ENCODE assay signal across 19 cellular contexts in the genomic region with DNA sequence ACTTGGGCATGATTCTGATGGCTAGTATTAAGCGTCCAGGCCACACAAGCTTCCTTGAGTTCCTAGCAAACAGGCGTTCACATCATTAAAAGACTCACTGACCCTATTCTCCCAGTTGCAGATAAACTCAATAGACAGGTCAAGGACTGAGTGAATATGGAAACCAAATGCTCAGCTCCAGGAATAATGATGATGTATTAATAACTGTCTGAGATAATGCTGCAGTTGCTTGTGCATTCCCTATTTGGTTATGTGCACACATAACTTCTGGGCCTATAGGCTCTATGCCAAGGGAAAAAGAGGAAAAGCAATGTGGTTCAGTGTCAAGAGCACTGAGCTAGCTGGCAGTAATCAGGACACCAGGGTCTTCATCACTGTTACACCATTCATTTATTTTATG. TPM values are rescaled to one million over a fixed set of nuclear protein-coding genes. Genes with fewer than 3 reads are reported as not detected.
"Had no signal": no experiment of that assay in that cellular context is flagged by ENCODE, and none has a peak within 500 bp of the region (broad histone marks: within the 10 kb centered on the region; RNA-seq: fewer than 3 reads in every experiment).

No MANE protein-coding gene starts in this region.

- H3K4me1 ChIP-seq: stomach had no signal

- H3K27ac ChIP-seq: hepatocyte had no signal

- DNase-seq: activated CD4-positive, alpha-beta T cell treated with anti-CD3 and anti-CD28 coated beads for 36 hours; activated CD4-positive, alpha-beta T cell treated with anti-CD3 and anti-CD28 coated beads, Interleukin-2, amount 50 U/mL, for 48 hours; activated gamma-delta T cell; dermis blood vessel endothelial cell; effector memory CD4-positive, alpha-beta T cell; esophagus squamous epithelium; nucleus accumbens; posterior cingulate gyrus; stimulated activated CD4-positive, alpha-beta T cell treated with anti-CD3 and anti-CD28 coated beads, Interleukin-4, amount 100 ng/mL, for 1 hour; stomach; T-cell; testis had no signal

- H3K4me2 ChIP-seq: hepatocyte, smooth muscle cell had no signal

- H2AFZ ChIP-seq: hepatocyte had no signal

- ATAC-seq: activated CD4-positive, alpha-beta T cell treated with anti-CD3 and anti-CD28 coated beads for 36 hours; natural killer cell treated with Interleukin-12 subunit alpha and Interleukin-12 subunit beta and Interleukin-15 and Interleukin-18, amount 100 ng/mL, for 72 hours; T-cell; WTC11 had no signal

- H3K27me3 ChIP-seq: testis had no signal

- H3K9me3 ChIP-seq: esophagus squamous epithelium, stomach, testis had no signal

- H3K4me3 ChIP-seq: esophagus squamous epithelium, hepatocyte, lung, smooth muscle cell, stomach, testis had no signal

- H3K36me3 ChIP-seq: esophagus squamous epithelium, stomach had no signal

- H3K79me2 ChIP-seq: hepatocyte had no signal

RNA-seq across cellular contexts. Expression of gene RAB9B, which starts 3.5 kb away (rescaled TPM):
- total RNA-seq: bronchial epithelial cell had no signal
- polyA plus RNA-seq: smooth muscle cell had no signal

RNA-seq across cellular contexts. Expression of gene PLP1, which starts 51.9 kb away (rescaled TPM):
- total RNA-seq: activated CD4-positive, alpha-beta T cell treated with anti-CD3 and anti-CD28 coated beads for 36 hours; bronchial epithelial cell; dermis blood vessel endothelial cell; endothelial cell of umbilical vein; natural killer cell treated with Interleukin-12 subunit alpha and Interleukin-12 subunit beta and Interleukin-15 and Interleukin-18, amount 100 ng/mL, for 72 hours; smooth muscle cell; T-cell had no signal
- polyA plus RNA-seq: endothelial cell of umbilical vein, smooth muscle cell had no signal
